In genomic region chr14:49768301-49769121, GRCh38 we compare ENCODE assay signal across 1 cellular context.
TF ChIP-seq lines count a peak whose summit lies in the region.

No MANE protein-coding gene starts in this region.

TF ChIP-seq in HepG2, 621 proteins besides CTCF, POLR2A, EP300 and RAD21 (continued from another document and continues in another):
- TF ChIP-seq SRSF1 (optimal IDR thresholded peaks at IDR 0.05; ENCODE audit: low read depth, low read length) (peak; percentile 67), MAF1 (CRISPR knock-in tag; IDR thresholded peaks at IDR 0.05; ENCODE audit: borderline replicate concordance) (no peak), DMTF1 (CRISPR knock-in tag; IDR thresholded peaks at IDR 0.05) (0 out of 2 replicates have a peak, but pooled peaks have one; percentile 32), HIC2 (CRISPR knock-in tag; IDR thresholded peaks at IDR 0.05; ENCODE audit: low read depth) (no peak; the same call in 1 of the 2 replicates), TSC22D2 (CRISPR knock-in tag; IDR thresholded peaks at IDR 0.05; ENCODE audit: borderline replicate concordance) (no peak), LRRFIP1 (CRISPR knock-in tag; conservative IDR thresholded peaks at IDR 0.05) (no peak), ZBTB37 (CRISPR knock-in tag; IDR thresholded peaks at IDR 0.05) (no peak), ATF2 (CRISPR knock-in tag; IDR thresholded peaks at IDR 0.05) (no peak), DR1 (CRISPR knock-in tag; IDR thresholded peaks at IDR 0.05) (no peak), ZMYM3 (CRISPR knock-in tag; IDR thresholded peaks at IDR 0.05) (no peak), ARID5B (CRISPR knock-in tag; IDR thresholded peaks at IDR 0.05) (no peak; the same call in 1 of the 2 replicates), ATRX (CRISPR knock-in tag; IDR thresholded peaks at IDR 0.05; ENCODE audit: borderline replicate concordance) (no peak), NR2F6 (IDR thresholded peaks at IDR 0.05) (no peak; the same call in 1 of the 2 replicates), NR2F6 (CRISPR knock-in tag; IDR thresholded peaks at IDR 0.05) (peak; percentile 3; the same call in 1 of the 2 replicates), YEATS4 (CRISPR knock-in tag; IDR thresholded peaks at IDR 0.05; ENCODE audit: borderline replicate concordance) (peak; percentile 4; the same call in 1 of the 2 replicates), ZSCAN12 (CRISPR knock-in tag; IDR thresholded peaks at IDR 0.05) (0 out of 2 replicates have a peak, but pooled peaks have one; percentile 22), UBTF (CRISPR knock-in tag; IDR thresholded peaks at IDR 0.05) (no peak; the same call in none of the 2 replicates), ZBTB43 (CRISPR knock-in tag; conservative IDR thresholded peaks at IDR 0.05) (0 out of 2 replicates have a peak, but pooled peaks have one; percentile 11), SRSF4 (IDR thresholded peaks at IDR 0.05; ENCODE audit: low read depth, low read length, poor library complexity, severe bottlenecking) (no peak), ZNF468 (CRISPR knock-in tag; IDR thresholded peaks at IDR 0.05) (no peak), ZMYM4 (CRISPR knock-in tag; IDR thresholded peaks at IDR 0.05) (no peak), ZNF766 (CRISPR knock-in tag; IDR thresholded peaks at IDR 0.05; ENCODE audit: borderline replicate concordance) (0 out of 2 replicates have a peak, but pooled peaks have one; percentile 1), ZNF556 (CRISPR knock-in tag; IDR thresholded peaks at IDR 0.05; ENCODE audit: borderline replicate concordance) (no peak; the same call in 1 of the 2 replicates), ZNF570 (CRISPR knock-in tag; IDR thresholded peaks at IDR 0.05; ENCODE audit: borderline replicate concordance) (no peak), RELA (CRISPR knock-in tag; IDR thresholded peaks at IDR 0.05) (no peak), POGK (CRISPR knock-in tag; conservative IDR thresholded peaks at IDR 0.05) (no peak; the same call in 1 of the 2 replicates), KLF6 (CRISPR knock-in tag; IDR thresholded peaks at IDR 0.05) (peak; percentile 14; the same call in 1 of the 2 replicates), MTF1 (CRISPR knock-in tag; IDR thresholded peaks at IDR 0.05) (no peak), CREB3 (CRISPR knock-in tag; IDR thresholded peaks at IDR 0.05) (no peak; the same call in 1 of the 2 replicates), FOXM1 (CRISPR knock-in tag; IDR thresholded peaks at IDR 0.05) (no peak), SP5 (CRISPR knock-in tag; IDR thresholded peaks at IDR 0.05; ENCODE audit: borderline replicate concordance, low read depth) (peak; percentile 42; the same call in 1 of the 2 replicates), MIER3 (CRISPR knock-in tag; IDR thresholded peaks at IDR 0.05; ENCODE audit: borderline replicate concordance) (no peak; the same call in 1 of the 2 replicates), TP53 (CRISPR knock-in tag; conservative IDR thresholded peaks at IDR 0.05) (no peak)
